Comparison of ENCODE assay signal across 19 cellular contexts in genomic region chr4:39627413-39627812, GRCh38.
"Had no signal": no experiment of that assay in that cellular context is flagged by ENCODE, and none has a peak within 500 bp of the region (broad histone marks: within the 10 kb centered on the region; RNA-seq: fewer than 3 reads in every experiment).

No MANE protein-coding gene starts in this region.

- ATAC-seq: activated naive CD4-positive, alpha-beta T cell treated with anti-CD3 and anti-CD28 coated beads, Interleukin-2, amount 50 U/mL, for 72 hours; left lung; psoas muscle; right cardiac atrium had no signal

- H3K9me3 Mint-ChIP-seq: activated naive CD4-positive, alpha-beta T cell treated with anti-CD3 and anti-CD28 coated beads, Interleukin-2, amount 50 U/mL, for 72 hours; activated T-helper 1 cell treated with anti-CD3 and anti-CD28 coated beads, Interleukin-12 subunit alpha, Interleukin-12 subunit beta, Interleukin-2, Interleukin-4 antibody, amounts not matched to agents 30 ng/mL and 10 ng/mL and 1 ng/mL, durations not matched to agents 14 hours and 24 hours and 36 hours; neural progenitor cell had no signal

- H3K27me3 ChIP-seq: adrenal gland, breast epithelium, left lung, neural progenitor cell, upper lobe of left lung had no signal

- H3K4me1 ChIP-seq: breast epithelium, neural progenitor cell, psoas muscle had no signal

- H3K9ac ChIP-seq: neural progenitor cell had no signal

- H3K27ac Mint-ChIP-seq: activated naive CD4-positive, alpha-beta T cell treated with anti-CD3 and anti-CD28 coated beads, Interleukin-2, amount 50 U/mL, for 72 hours; activated T-helper 1 cell treated with anti-CD3 and anti-CD28 coated beads, Interleukin-12 subunit alpha, Interleukin-12 subunit beta, Interleukin-2, Interleukin-4 antibody, amounts not matched to agents 30 ng/mL and 10 ng/mL and 1 ng/mL, durations not matched to agents 14 hours and 24 hours and 36 hours; neural progenitor cell had no signal

- H3K27ac ChIP-seq: breast epithelium, left lung, neural progenitor cell, psoas muscle, skin epidermis, thoracic aorta, upper lobe of left lung, VCaP had no signal

- H3K4me3 ChIP-seq: adrenal gland, breast epithelium, left lung, neural progenitor cell, psoas muscle, skin epidermis, thoracic aorta, upper lobe of left lung had no signal

- H3K4me2 ChIP-seq: neural progenitor cell had no signal

- DNase-seq: activated CD4-positive, alpha-beta T cell treated with anti-CD3 and anti-CD28 coated beads, Interleukin-2, amount 50 U/mL, for 48 hours; activated gamma-delta T cell treated with Interleukin-2 at 50 U/mL for 16 hours; activated T-cell treated with anti-CD3 and anti-CD28 coated beads for 4 hours; adrenal gland; cerebellar nuclear complex; cortex of kidney; kidney; left lung; psoas muscle; right cardiac atrium; T-helper 2 cell; upper lobe of left lung had no signal

- H3K36me3 Mint-ChIP-seq: activated naive CD4-positive, alpha-beta T cell treated with anti-CD3 and anti-CD28 coated beads, Interleukin-2, amount 50 U/mL, for 72 hours had no signal

- H3K4me3 Mint-ChIP-seq: activated T-helper 1 cell treated with anti-CD3 and anti-CD28 coated beads, Interleukin-12 subunit alpha, Interleukin-12 subunit beta, Interleukin-2, Interleukin-4 antibody, amounts not matched to agents 30 ng/mL and 10 ng/mL and 1 ng/mL, durations not matched to agents 14 hours and 24 hours and 36 hours; neural progenitor cell had no signal

- H2AFZ ChIP-seq: neural progenitor cell had no signal
